Comparison of ENCODE assay signal across 8 cellular contexts in the genomic region with DNA sequence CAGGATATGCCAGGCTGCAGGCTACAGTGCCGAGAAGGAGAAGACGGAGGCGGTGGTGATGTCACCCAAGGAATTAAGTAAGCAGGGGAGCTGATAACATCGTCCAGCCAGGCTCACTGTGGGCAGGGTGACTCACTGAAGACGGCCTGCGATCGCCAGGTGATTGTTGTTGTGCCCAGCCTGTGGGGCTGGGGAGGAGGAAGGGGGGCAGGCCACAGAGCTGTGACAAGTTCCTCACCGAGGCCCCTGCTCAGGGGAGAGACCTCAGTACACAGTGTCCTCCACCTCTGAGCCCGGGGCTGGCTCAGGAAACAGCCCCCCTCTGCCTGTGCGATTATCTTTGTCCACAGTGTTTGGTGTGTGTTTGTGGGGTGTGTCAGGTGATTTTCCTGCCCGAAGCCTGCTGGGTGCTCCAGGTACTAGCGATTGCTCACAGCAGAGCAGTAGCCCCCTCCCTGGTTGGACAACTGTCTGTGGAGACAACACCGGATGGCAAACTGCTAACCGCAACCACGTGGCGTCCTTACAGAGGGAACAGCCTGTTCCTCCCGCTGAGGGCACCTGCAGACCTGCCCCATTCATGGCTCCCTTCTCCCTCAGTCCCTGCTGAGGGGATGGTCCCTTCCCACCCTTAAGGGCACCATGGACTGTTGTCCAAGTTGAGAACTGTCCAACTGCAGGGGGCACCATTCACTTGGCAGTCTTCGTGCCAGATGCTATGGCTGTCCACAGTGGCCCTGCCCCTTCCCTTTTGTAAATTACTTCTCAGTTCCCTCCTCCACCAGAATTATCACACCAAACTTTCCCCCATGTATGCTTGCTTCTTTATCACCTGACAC.
A peak's percentile ranks its signal among the peaks of the same experiment; 100 is the strongest.
DNase-seq lines count a peak whose midpoint lies in the region; ATAC-seq and TF ChIP-seq lines count a peak whose summit lies in the region.

No MANE protein-coding gene starts in this region.

- in situ Hi-C loops in HAP-1 (cut with MboI; ENCODE audit: low sequenced_read_pairs), result no loop called here

- no peaks in the 10 kb centered on the region for H3K27me3 ChIP-seq in HAP-1 (ENCODE audit: low read depth)
- H3K27me3 ChIP-seq in naive thymus-derived CD4-positive, alpha-beta T cell (ENCODE audit: control insufficient read depth in 2 of 2, insufficient read depth in 2 of 2, low read length in 2 of 2), result no peaks in the 10 kb centered on the region

- DNase-seq in ELR (ENCODE audit: low read depth) (peak; percentile 91), HAP-1 (ENCODE audit: low spot score in 2 of 2) (peak; percentile 23 to 68), NOMO-1 (lab: John Stamatoyannopoulos, UW; ENCODE audit: unreplicated experiment in 2 of 2) (peak; percentile 98 to 99), epithelial cell of esophagus (ENCODE audit: low read depth) (peak; percentile 96), retina (no peak)
- peak; percentile 72 for DNase-seq in activated CD8-positive, alpha-beta memory T cell treated with anti-CD3 and anti-CD28 coated beads, Interleukin-2, amount 50 U/mL, for 4 hours
- peak; percentile 44 to 92 (median 82) for DNase-seq in naive thymus-derived CD4-positive, alpha-beta T cell
- peak; percentile 69 for DNase-seq in stimulated activated naive CD4-positive, alpha-beta T cell treated with Interleukin-2 at 50 U/mL for 16 hours (lab: John Stamatoyannopoulos, UW)

- H3K9me3 ChIP-seq in HAP-1, result no peaks in the 10 kb centered on the region
- no peaks in the 10 kb centered on the region for H3K9me3 ChIP-seq in naive thymus-derived CD4-positive, alpha-beta T cell (ENCODE audit: control insufficient read depth in 2 of 3, low read length in 3 of 3)

- peaks cover 67 to 89% (median 85%) of the 10 kb centered on the region in 7 donors for H3K4me1 Mint-ChIP-seq in naive thymus-derived CD4-positive, alpha-beta T cell

- intact Hi-C loops in naive thymus-derived CD4-positive, alpha-beta T cell (cut with micrococcal nuclease), result loop anchor here (1.0 to 10.0 kb wide), 12 partner anchors 43 to 1234 kb away; a partner anchor contains a TSS

- no peaks in the 10 kb centered on the region for H3K4me1 ChIP-seq in HAP-1
- peaks cover 90 to 92% of the 10 kb centered on the region in 2 donors for H3K4me1 ChIP-seq in naive thymus-derived CD4-positive, alpha-beta T cell (ENCODE audit: control insufficient read depth in 2 of 2, insufficient read depth in 2 of 2, low read length in 2 of 2)

- no peaks in the 10 kb centered on the region for H3K36me3 ChIP-seq in HAP-1 (replicated peaks)
- H3K36me3 ChIP-seq in naive thymus-derived CD4-positive, alpha-beta T cell (ENCODE audit: control insufficient read depth in 2 of 3, insufficient read depth in 3 of 3, low read length in 3 of 3), result no peaks in the 10 kb centered on the region

- H3K27ac ChIP-seq in naive thymus-derived CD4-positive, alpha-beta T cell (ENCODE audit: low read depth, low read length), result peak overlapping the region; percentile 96

- peaks cover 0 to 3% (median 0%) of the 10 kb centered on the region in 11 donors for H3K9me3 Mint-ChIP-seq in naive thymus-derived CD4-positive, alpha-beta T cell

- H3K36me3 Mint-ChIP-seq in naive thymus-derived CD4-positive, alpha-beta T cell, result peaks cover 0 to 23% (median 0%) of the 10 kb centered on the region in 5 donors

- H3K4me3 ChIP-seq in HAP-1 (no peak overlapping the region), epithelial cell of esophagus (ENCODE audit: low read length) (no peak overlapping the region)
- H3K4me3 ChIP-seq in naive thymus-derived CD4-positive, alpha-beta T cell (ENCODE audit: low read length), result peak overlapping the region; percentile 51

- H3K27ac Mint-ChIP-seq in naive thymus-derived CD4-positive, alpha-beta T cell, result peak overlapping the region; percentile 88 to 100 (median 98)

- POLR2A ChIA-PET in naive thymus-derived CD4-positive, alpha-beta T cell (lab: Charles Lee), result interaction anchor here (1.0 to 37.0 kb wide), 4 partner anchors 29 to 90 kb away, joined by 3 to 1771 read pairs (median 697); a partner anchor contains a TSS

- no peaks in the 10 kb centered on the region for H3K27me3 Mint-ChIP-seq in naive thymus-derived CD4-positive, alpha-beta T cell

- peak; percentile 60 for ATAC-seq in naive thymus-derived CD4-positive, alpha-beta T cell

- CTCF ChIA-PET in naive thymus-derived CD4-positive, alpha-beta T cell (lab: Charles Lee), result interaction anchor here (0.6 to 13.3 kb wide), 7 partner anchors 32 to 942 kb away, joined by 3 to 203 read pairs (median 5); a partner anchor contains a TSS

- TF ChIP-seq CTCF in epithelial cell of esophagus (IDR thresholded peaks at IDR 0.05; ENCODE audit: insufficient read depth, low read depth, low read length, missing control alignments), result no peak

- peak overlapping the region; percentile 36 to 86 (median 68) for H3K4me3 Mint-ChIP-seq in naive thymus-derived CD4-positive, alpha-beta T cell
